Comparison of ENCODE assay signal across 9 cellular contexts in the genomic region with DNA sequence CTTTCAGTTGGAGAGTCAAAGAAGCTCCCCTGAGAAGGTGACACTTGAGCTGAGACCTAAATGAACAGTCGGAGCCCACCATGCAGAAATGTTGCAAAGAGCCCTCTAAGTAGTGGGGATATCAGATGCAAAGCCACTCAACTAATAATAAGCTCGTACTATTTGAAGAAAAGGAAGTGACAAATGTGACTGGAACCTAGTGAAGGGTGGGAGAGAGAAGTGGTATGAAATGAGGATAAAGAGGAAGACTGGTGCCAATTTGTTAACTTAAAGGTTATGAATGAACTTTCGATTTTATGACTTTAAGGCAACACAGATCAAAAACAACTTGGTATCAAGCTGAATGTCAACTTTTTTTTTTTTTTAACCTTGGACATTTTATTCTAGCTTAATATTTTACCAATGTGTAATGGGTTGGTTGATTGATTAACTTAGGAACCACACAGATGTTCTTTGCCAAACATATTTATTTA. TPM values are rescaled to one million over a fixed set of nuclear protein-coding genes. Genes with fewer than 3 reads are reported as not detected.
DNase-seq lines count a peak whose midpoint lies in the region; ATAC-seq and TF ChIP-seq lines count a peak whose summit lies in the region.
"Had no signal": no experiment of that assay in that cellular context is flagged by ENCODE, and none has a peak within 500 bp of the region (broad histone marks: within the 10 kb centered on the region; RNA-seq: fewer than 3 reads in every experiment).

No MANE protein-coding gene starts in this region.

- POLR2A ChIA-PET in CD8-positive, alpha-beta memory T cell (lab: Charles Lee) = no interaction called here

- intact Hi-C loops in lower lobe of right lung (cut with DNase I) = no loop called here

- no peaks in the 10 kb centered on the region for H3K36me3 ChIP-seq in lower lobe of right lung
- H3K36me3 ChIP-seq in CD8-positive, alpha-beta memory T cell (ENCODE audit: insufficient read depth, low read length) = no peaks in the 10 kb centered on the region
- H3K36me3 ChIP-seq: neutrophil had no signal

- ATAC-seq in GM18502 (IDR thresholded peaks at IDR 0.05; ENCODE audit: poor library complexity, unreplicated experiment) (peak; percentile 39), GM21786 (IDR thresholded peaks at IDR 0.05; ENCODE audit: unreplicated experiment) (peak; percentile 38), lower lobe of right lung (peak in 1 of 2 donors; percentile 43)

- peak; percentile 47 to 56 for DNase-seq in NOMO-1 (lab: John Stamatoyannopoulos, UW; ENCODE audit: unreplicated experiment in 2 of 2)
- DNase-seq in lower lobe of right lung = no peak
- DNase-seq in CD8-positive, alpha-beta memory T cell = no peak
- no peak for DNase-seq in pons (ENCODE audit: low spot score)
- no peak for DNase-seq in NCI-H524 (lab: John Stamatoyannopoulos, UW)
- no peak for DNase-seq in Ammon's horn (ENCODE audit: low spot score)

- H3K9me3 ChIP-seq in lower lobe of right lung = no peaks in the 10 kb centered on the region
- no peaks in the 10 kb centered on the region for H3K9me3 ChIP-seq in CD8-positive, alpha-beta memory T cell (ENCODE audit: low read length)
- H3K9me3 ChIP-seq: neutrophil had no signal

- peak overlapping the region; percentile 5 for H3K27ac ChIP-seq in lower lobe of right lung
- H3K27ac ChIP-seq in CD8-positive, alpha-beta memory T cell (ENCODE audit: low read depth, low read length) = no peak overlapping the region

- no peaks in the 10 kb centered on the region for H3K9me3 Mint-ChIP-seq in CD8-positive, alpha-beta memory T cell

- TF ChIP-seq CTCF in lower lobe of right lung (IDR thresholded peaks at IDR 0.05) = no peak

- H3K27ac Mint-ChIP-seq in CD8-positive, alpha-beta memory T cell = peak overlapping the region in 1 of 8 donors; percentile 47

- peak overlapping the region in 1 of 7 donors; percentile 28 for H3K4me3 Mint-ChIP-seq in CD8-positive, alpha-beta memory T cell

- peaks cover 30% of the 10 kb centered on the region for H3K4me1 ChIP-seq in lower lobe of right lung
- H3K4me1 ChIP-seq in CD8-positive, alpha-beta memory T cell (ENCODE audit: insufficient read depth, low read length) = peaks cover 4% of the 10 kb centered on the region

- no peaks in the 10 kb centered on the region for H3K27me3 Mint-ChIP-seq in CD8-positive, alpha-beta memory T cell

- CTCF ChIA-PET in CD8-positive, alpha-beta memory T cell (lab: Charles Lee) = no interaction called here

- H3K36me3 Mint-ChIP-seq in CD8-positive, alpha-beta memory T cell = peaks cover 16 to 26% (median 17%) of the 10 kb centered on the region in 3 donors

- no peaks in the 10 kb centered on the region for H3K27me3 ChIP-seq in lower lobe of right lung (ENCODE audit: low read depth)
- H3K27me3 ChIP-seq in CD8-positive, alpha-beta memory T cell (ENCODE audit: insufficient read depth, low read length, poor library complexity, severe bottlenecking) = no peaks in the 10 kb centered on the region
- H3K27me3 ChIP-seq: neutrophil had no signal

- H3K4me3 ChIP-seq in lower lobe of right lung = no peak overlapping the region
- H3K4me3 ChIP-seq in CD8-positive, alpha-beta memory T cell (ENCODE audit: low read length) = no peak overlapping the region

- peaks cover 41 to 59% (median 56%) of the 10 kb centered on the region in 3 donors for H3K4me1 Mint-ChIP-seq in CD8-positive, alpha-beta memory T cell

RNA-seq across cellular contexts. Expression of a gene that starts 14.7 kb away (rescaled TPM):
- total RNA-seq in lower lobe of right lung = 41.6 TPM
- 10 to 100 TPM; 19.9 to 22.9 TPM for total RNA-seq in CD8-positive, alpha-beta memory T cell
- 28.5 TPM for polyA plus RNA-seq in CD8-positive, alpha-beta memory T cell

Comparison
In these comparisons a context has a peak if more than half of its experiments do, and no peak if none do; other contexts are left out.
1. DNase-seq: peak in NOMO-1 (2 of 2); none in lower lobe of right lung (single experiment), CD8-positive, alpha-beta memory T cell (0 of 5), pons (single experiment), NCI-H524 (0 of 2) and Ammon's horn (single experiment).